Comparison of ENCODE assay signal across 3 cellular contexts in the genomic region with DNA sequence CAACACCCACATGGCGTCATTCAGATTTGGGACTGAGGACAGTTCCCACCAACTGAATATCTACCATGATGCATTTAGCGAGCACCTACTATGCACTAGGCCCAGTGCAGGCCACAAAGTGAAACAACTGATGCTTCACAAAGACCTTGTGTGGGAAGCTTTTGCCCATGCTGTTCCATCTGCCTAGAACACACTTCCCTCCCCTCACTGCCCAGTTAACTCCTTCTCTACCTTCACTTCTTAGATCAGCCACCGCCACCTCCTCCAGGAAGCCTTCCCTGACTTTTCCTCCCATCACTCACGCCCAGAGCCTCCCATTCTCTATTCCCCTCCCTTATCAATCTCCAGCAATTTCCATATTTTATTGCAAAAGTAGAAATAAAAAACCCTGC.
A peak's percentile ranks its signal among the peaks of the same experiment; 100 is the strongest.
TF ChIP-seq lines count a peak whose summit lies in the region.

No MANE protein-coding gene starts in this region.

TF ChIP-seq in A549, 52 proteins besides CTCF, POLR2A, EP300 and RAD21:
- peak; percentile 96 for TF ChIP-seq ZFP36 (IDR thresholded peaks at IDR 0.05; ENCODE audit: borderline replicate concordance, partially characterized antibody)
- no peak for TF ChIP-seq NPAS2 (CRISPR knock-in tag; IDR thresholded peaks at IDR 0.05; ENCODE audit: borderline replicate concordance)

TF ChIP-seq in HCT116, 20 proteins besides CTCF, POLR2A, EP300 and RAD21:
- TF ChIP-seq EGR1 (IDR thresholded peaks at IDR 0.05; ENCODE audit: low read depth) = no peak
- no peak for TF ChIP-seq YY1 (IDR thresholded peaks at IDR 0.05; ENCODE audit: extremely low read depth, insufficient replicate concordance, low read depth, low read length)
- TF ChIP-seq POLR2AphosphoS5 (IDR thresholded peaks at IDR 0.05; ENCODE audit: low read depth, low read length) = no peak
- TF ChIP-seq EZH2 (IDR thresholded peaks at IDR 0.05) = no peak
- TF ChIP-seq SP1 (IDR thresholded peaks at IDR 0.05; ENCODE audit: low read depth) = no peak
- no peak for TF ChIP-seq JUND (IDR thresholded peaks at IDR 0.05)
- no peak for TF ChIP-seq CEBPB (IDR thresholded peaks at IDR 0.05; ENCODE audit: low read depth)
- no peak for TF ChIP-seq ZFX (IDR thresholded peaks at IDR 0.05)
- TF ChIP-seq SRF (IDR thresholded peaks at IDR 0.05; ENCODE audit: low read depth) = no peak
- TF ChIP-seq, protein P1, sequence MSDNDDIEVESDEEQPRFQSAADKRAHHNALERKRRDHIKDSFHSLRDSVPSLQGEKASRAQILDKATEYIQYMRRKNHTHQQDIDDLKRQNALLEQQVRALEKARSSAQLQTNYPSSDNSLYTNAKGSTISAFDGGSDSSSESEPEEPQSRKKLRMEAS (IDR thresholded peaks at IDR 0.05) = no peak
- TF ChIP-seq CBX3 (IDR thresholded peaks at IDR 0.05; ENCODE audit: low read depth) = no peak

TF ChIP-seq in K562, 482 proteins besides CTCF, POLR2A, EP300 and RAD21:
- TF ChIP-seq RBM25 (IDR thresholded peaks at IDR 0.05; ENCODE audit: low read depth, low read length, severe bottlenecking) (peak; percentile 78), BCOR (IDR thresholded peaks at IDR 0.05) (peak; percentile 90), KDM1A (IDR thresholded peaks at IDR 0.05) (peak; percentile 64 to 68; a peak in 3 of 4 replicates), FOXP1 (CRISPR knock-in tag; IDR thresholded peaks at IDR 0.05) (no peak), ZFP36 (IDR thresholded peaks at IDR 0.05; ENCODE audit: low read depth, low read length, partially characterized antibody) (peak; percentile 98), SMARCA5 (IDR thresholded peaks at IDR 0.05) (peak; percentile 91), ZNF146 (CRISPR knock-in tag; IDR thresholded peaks at IDR 0.05; ENCODE audit: unreplicated experiment) (peak; percentile 3), ZNF436 (CRISPR knock-in tag; IDR thresholded peaks at IDR 0.05) (peak; percentile 90), FOXM1 (IDR thresholded peaks at IDR 0.05; ENCODE audit: low read depth) (no peak), FOXM1 (CRISPR knock-in tag; IDR thresholded peaks at IDR 0.05; ENCODE audit: low read depth) (no peak), KLF10 (CRISPR knock-in tag; IDR thresholded peaks at IDR 0.05) (no peak), HDAC3 (IDR thresholded peaks at IDR 0.05; ENCODE audit: borderline replicate concordance, partially characterized antibody) (no peak)
- TF ChIP-seq, protein P2, sequence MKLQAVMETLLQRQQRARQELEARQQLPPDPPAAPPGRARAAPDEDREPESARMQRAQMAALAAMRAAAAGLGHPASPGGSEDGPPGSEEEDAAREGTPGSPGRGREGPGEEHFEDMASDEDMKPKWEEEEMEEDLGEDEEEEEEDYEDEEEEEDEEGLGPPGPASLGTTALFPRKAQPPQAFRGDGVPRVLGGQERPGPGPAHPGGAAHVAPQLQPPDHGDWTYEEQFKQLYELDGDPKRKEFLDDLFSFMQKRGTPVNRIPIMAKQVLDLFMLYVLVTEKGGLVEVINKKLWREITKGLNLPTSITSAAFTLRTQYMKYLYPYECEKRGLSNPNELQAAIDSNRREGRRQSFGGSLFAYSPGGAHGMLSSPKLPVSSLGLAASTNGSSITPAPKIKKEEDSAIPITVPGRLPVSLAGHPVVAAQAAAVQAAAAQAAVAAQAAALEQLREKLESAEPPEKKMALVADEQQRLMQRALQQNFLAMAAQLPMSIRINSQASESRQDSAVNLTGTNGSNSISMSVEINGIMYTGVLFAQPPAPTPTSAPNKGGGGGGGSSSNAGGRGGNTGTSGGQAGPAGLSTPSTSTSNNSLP (IDR thresholded peaks at IDR 0.05; ENCODE audit: borderline replicate concordance, low read depth, low read length) = no peak
